In genomic region chr10:49139866-49140195, GRCh38 we compare ENCODE assay signal across 10 cellular contexts. TPM values are rescaled to one million over a fixed set of nuclear protein-coding genes. Genes with fewer than 3 reads are reported as not detected.
DNase-seq lines count a peak whose midpoint lies in the region; ATAC-seq, FAIRE-seq and TF ChIP-seq lines count a peak whose summit lies in the region.
"Had no signal": no experiment of that assay in that cellular context is flagged by ENCODE, and none has a peak within 500 bp of the region (broad histone marks: within the 10 kb centered on the region; RNA-seq: fewer than 3 reads in every experiment).

No MANE protein-coding gene starts in this region.

- no peak overlapping the region for H3K14ac ChIP-seq in mesenchymal stem cell (ENCODE audit: low read length in 2 of 2)

- no peak for FAIRE-seq in H54 (lab: Jason Lieb, UNC)
- FAIRE-seq in K562 (lab: Jason Lieb, UNC): peak; percentile 61

- no peaks in the 10 kb centered on the region for H3K36me3 ChIP-seq in ACC112 (ENCODE audit: insufficient read depth, low read length)
- H3K36me3 ChIP-seq in K562 (ENCODE audit: control insufficient read depth, insufficient read depth, low read length): no peaks in the 10 kb centered on the region
- no peaks in the 10 kb centered on the region for H3K36me3 ChIP-seq in mesenchymal stem cell (ENCODE audit: control insufficient read depth in 1 of 2, insufficient read depth in 2 of 2, low read depth in 1 of 2, low read length in 2 of 2)
- H3K36me3 ChIP-seq in WERI-Rb-1: no peaks in the 10 kb centered on the region

- H3K4me2 ChIP-seq in K562 (ENCODE audit: insufficient read depth, low read length) (no peak overlapping the region), mesenchymal stem cell (ENCODE audit: low read length, poor library complexity, severe bottlenecking) (no peak overlapping the region)

- H2BK15ac ChIP-seq in mesenchymal stem cell (ENCODE audit: low read depth, poor library complexity, severe bottlenecking): no peak overlapping the region

- peaks cover 29% of the 10 kb centered on the region for H3K4me1 ChIP-seq in ACC112 (ENCODE audit: control insufficient read depth, insufficient read depth, low read length, unreplicated experiment)
- peaks cover 0 to 3% of the 10 kb centered on the region in 2 experiments; a peak in 2 of 5 replicates for H3K4me1 ChIP-seq in K562 (replicated peaks in 1 of 2; ENCODE audit: control insufficient read depth in 2 of 2, insufficient read depth in 2 of 2, low read length in 2 of 2)
- peaks cover 11% of the 10 kb centered on the region for H3K4me1 ChIP-seq in mesenchymal stem cell (ENCODE audit: control insufficient read depth, insufficient read depth, low read depth, low read length)

- H2AK5ac ChIP-seq in mesenchymal stem cell (ENCODE audit: low read length, severe bottlenecking): no peak overlapping the region

- H3K18ac ChIP-seq in mesenchymal stem cell (ENCODE audit: low read depth in 1 of 2, low read length in 2 of 2): no peak overlapping the region

- POLR2A ChIA-PET in K562 (lab: Yijun Ruan, JAX): interaction anchor here (0.6 to 2.0 kb wide), 5 partner anchors 9 to 45 kb away, joined by 3 to 8 read pairs (median 3); no protein-coding TSS in a partner anchor

- H4K8ac ChIP-seq in mesenchymal stem cell (ENCODE audit: low read length): no peak overlapping the region

- no peaks in the 10 kb centered on the region for H3K79me1 ChIP-seq in mesenchymal stem cell (replicated peaks; ENCODE audit: low read length, poor library complexity, severe bottlenecking)

- in situ Hi-C loops in K562 (cut with MboI): no loop called here

- no peak for TF ChIP-seq RAD21 in K562 (CRISPR knock-in tag; conservative IDR thresholded peaks at IDR 0.05 in 1 of 2, IDR thresholded peaks at IDR 0.05 in 1 of 2)

- no peak overlapping the region for H3K23ac ChIP-seq in mesenchymal stem cell (ENCODE audit: low read length in 2 of 2)

- H3K79me2 ChIP-seq in ACC112 (ENCODE audit: control insufficient read depth, insufficient read depth, low read length, unreplicated experiment): no peaks in the 10 kb centered on the region
- no peaks in the 10 kb centered on the region for H3K79me2 ChIP-seq in K562 (ENCODE audit: control insufficient read depth, insufficient read depth, low read length)

- H2BK12ac ChIP-seq in mesenchymal stem cell (ENCODE audit: low read length in 2 of 2): no peak overlapping the region

- WGBS in K562 (ENCODE audit: insufficient coverage, low coverage, missing lambda C conversion rate): 15% methylated on average over 4 of the region's 4 CpGs
- WGBS in mesenchymal stem cell: 35% methylated on average over 4 of the region's 4 CpGs

- H3K4ac ChIP-seq in mesenchymal stem cell (ENCODE audit: low read depth in 1 of 2, low read length in 2 of 2): no peak overlapping the region

- no peak overlapping the region for H2BK120ac ChIP-seq in mesenchymal stem cell (ENCODE audit: low read depth, low read length)

- no peak for TF ChIP-seq EP300 in K562 (IDR thresholded peaks at IDR 0.05; ENCODE audit: low read length)

- H3K27ac ChIP-seq in ACC112 (ENCODE audit: low read depth, low read length): peak overlapping the region; percentile 92
- H3K27ac ChIP-seq in K562 (ENCODE audit: extremely low read depth, low read depth, low read length): no peak overlapping the region
- no peak overlapping the region for H3K27ac ChIP-seq in mesenchymal stem cell (ENCODE audit: low read length, poor library complexity, severe bottlenecking)
- H3K27ac ChIP-seq in WERI-Rb-1: no peak overlapping the region

- TF ChIP-seq CTCF in K562 (IDR thresholded peaks at IDR 0.05 in 2 of 3, conservative IDR thresholded peaks at IDR 0.05 in 1 of 3; ENCODE audit: insufficient read depth in 2 of 3, low read depth in 1 of 3, low read length in 3 of 3) (no peak), WERI-Rb-1 (IDR thresholded peaks at IDR 0.05; ENCODE audit: low read depth, low read length) (no peak)

- H3K9ac ChIP-seq in K562 (ENCODE audit: insufficient read depth in 1 of 2, low read depth in 2 of 2, low read length in 2 of 2): peak overlapping the region in 1 of 2 experiments; percentile 64; a peak in 1 of 4 replicates
- H3K9ac ChIP-seq in mesenchymal stem cell (ENCODE audit: low read length): peak overlapping the region; percentile 84

- H2BK5ac ChIP-seq in mesenchymal stem cell (ENCODE audit: low read depth, low read length, poor library complexity, severe bottlenecking): no peak overlapping the region

- peak; percentile 91 for DNase-seq in H54 (ENCODE audit: insufficient read length, low spot score)
- peak in 1 of 4 experiments; percentile 38 for DNase-seq in K562 (ENCODE audit: extremely low read depth in 1 of 4, low spot score in 3 of 4)
- peak; percentile 93 for DNase-seq in mesenchymal stem cell
- no peak for DNase-seq in WERI-Rb-1
- DNase-seq: activated effector memory CD4-positive, alpha-beta T cell treated with anti-CD3 and anti-CD28 coated beads, Interleukin-2, amount 50 U/mL, for 16 hours had no signal

- intact Hi-C loops in K562 (cut with micrococcal nuclease): no loop called here

- BruUV-seq in K562 (replicated peaks; lab: Mats Ljungman, UMichigan): no TSS peak

- H2AFZ ChIP-seq in ACC112 (ENCODE audit: low read length, unreplicated experiment): peak overlapping the region; percentile 73
- H2AFZ ChIP-seq in K562 (ENCODE audit: low read depth, low read length): peak overlapping the region; percentile 36; the same call in 1 of the 2 replicates
- H2AFZ ChIP-seq in mesenchymal stem cell (ENCODE audit: low read depth, low read length): no peak overlapping the region

- H3K27me3 ChIP-seq in ACC112 (ENCODE audit: insufficient read depth, low read length) (peaks cover 12% of the 10 kb centered on the region; the same call in 1 of the 2 replicates), K562 (ENCODE audit: control insufficient read depth in 2 of 2, insufficient read depth in 2 of 2, low read length in 2 of 2) (no peaks in the 10 kb centered on the region), mesenchymal stem cell (ENCODE audit: control insufficient read depth in 1 of 2, insufficient read depth in 1 of 2, low read length in 2 of 2) (no peaks in the 10 kb centered on the region), WERI-Rb-1 (ENCODE audit: insufficient read depth, low read depth, severe bottlenecking) (peaks cover 5% of the 10 kb centered on the region)

- CTCF ChIA-PET in K562 (lab: Yijun Ruan, JAX; ENCODE audit: low intra/inter-chr PET ratio): no interaction called here

- no peaks in the 10 kb centered on the region for H4K20me1 ChIP-seq in K562 (replicated peaks; ENCODE audit: control insufficient read depth, insufficient read depth, low read length)

- TF ChIP-seq POLR2A in H54 (IDR thresholded peaks at IDR 0.05; ENCODE audit: low read depth, low read length) (no peak), K562 (conservative IDR thresholded peaks at IDR 0.05) (no peak)

- H3K9me3 ChIP-seq in K562 (replicated peaks; ENCODE audit: control insufficient read depth, insufficient read depth, low read depth, low read length) (peaks cover 5% of the 10 kb centered on the region; the same call in 1 of the 2 replicates), mesenchymal stem cell (ENCODE audit: control insufficient read depth, low read length) (no peaks in the 10 kb centered on the region), WERI-Rb-1 (ENCODE audit: severe bottlenecking) (peaks cover 3% of the 10 kb centered on the region)

- peak; percentile 14; the same call in 2 of the 3 replicates for ATAC-seq in K562
- ATAC-seq in HG02981 (IDR thresholded peaks at IDR 0.05; ENCODE audit: unreplicated experiment): no peak
- no peak for ATAC-seq in HG02852 (IDR thresholded peaks at IDR 0.05; ENCODE audit: unreplicated experiment)
- ATAC-seq in HG02571 (IDR thresholded peaks at IDR 0.05; ENCODE audit: unreplicated experiment): no peak

- no peak overlapping the region for H4K91ac ChIP-seq in mesenchymal stem cell (ENCODE audit: low read length)

- no peaks in the 10 kb centered on the region for H3K9me1 ChIP-seq in K562 (ENCODE audit: control insufficient read depth, insufficient read depth, low read length)

- H3K4me3 ChIP-seq in ACC112 (ENCODE audit: low read depth, low read length): no peak overlapping the region
- H3K4me3 ChIP-seq in K562: no peak overlapping the region
- peak overlapping the region in 1 of 2 experiments; percentile 68 for H3K4me3 ChIP-seq in mesenchymal stem cell (ENCODE audit: insufficient read depth in 1 of 2, low read depth in 1 of 2, low read length in 2 of 2)
- H3K4me3 ChIP-seq in WERI-Rb-1 (ENCODE audit: low read depth, low read length): no peak overlapping the region

RNA-seq across cellular contexts. Expression of gene FAM170B, which starts 6.0 kb away (rescaled TPM):
- not detected in 2 replicates for total RNA-seq in K562 (2011; cell fraction: chromatin; rRNA removed; ENCODE audit: low replicate concordance)
- 0.53 TPM in 1 of 2 replicates, not detected in the other for total RNA-seq in K562 (2011; cell fraction: nucleolus; rRNA removed)
- not detected in 2 replicates for total RNA-seq in K562 (2011; cell fraction: nucleoplasm; rRNA removed)
- total RNA-seq in K562 (2014; rRNA removed) (0.24 TPM in 1 of 2 replicates, not detected in the other), K562 (2014; rRNA removed; fragmentation: Illumina TruSeq; extraction: Trizol) (not detected in 2 replicates), K562 (2015; rRNA removed; fragmentation: Illumina TruSeq; extraction: Trizol) (0.11 TPM in 2 replicates), K562 (2021) (not detected in 2 replicates)
- polyA plus RNA-seq in K562 (2011; rRNA removed) (0.07 TPM in 1 of 2 replicates, not detected in the other), K562 (2014; fragmentation: Illumina TruSeq; extraction: Trizol) (not detected in 2 replicates), K562 (2014; fragmentation: Nextera tagmentation; extraction: Ambion mirVana) (not detected), K562 (2014; rRNA removed) (0.13 and 0.21 TPM in 2 replicates)
- polyA plus RNA-seq in K562 (2011; cell fraction: cytosol; rRNA removed): not detected in 2 replicates
- 0.11 TPM in 1 of 2 replicates, not detected in the other for polyA plus RNA-seq in K562 (2011; cell fraction: nucleus; rRNA removed)
- polyA plus RNA-seq in K562 (2012): 0.15 and 0.17 TPM in 2 replicates
- not detected in 2 replicates for polyA minus RNA-seq in K562 (2011; rRNA and poly(A)+ RNA removed)
- not detected in 2 replicates for polyA minus RNA-seq in K562 (2011; cell fraction: cytosol; rRNA and poly(A)+ RNA removed)
- 0.22 TPM in 1 of 2 replicates, not detected in the other for polyA minus RNA-seq in K562 (2011; cell fraction: nucleus; rRNA and poly(A)+ RNA removed)
- polyA plus RNA-seq in mesenchymal stem cell (2013, experiment 1 of 2): not detected
- polyA plus RNA-seq in mesenchymal stem cell (2013, experiment 2 of 2): not detected
- total RNA-seq: lower leg skin had no signal

RNA-seq across cellular contexts. Expression of gene VSTM4, which starts 24.5 kb away (rescaled TPM):
- 28.0 and 44.8 TPM in 2 replicates for total RNA-seq in K562 (2011; cell fraction: chromatin; rRNA removed; ENCODE audit: low replicate concordance)
- 25.3 and 25.7 TPM in 2 replicates for total RNA-seq in K562 (2011; cell fraction: nucleolus; rRNA removed)
- total RNA-seq in K562 (2011; cell fraction: nucleoplasm; rRNA removed): 38.3 and 60.8 TPM in 2 replicates
- total RNA-seq in K562 (2014; rRNA removed) (2.3 and 3.2 TPM in 2 replicates), K562 (2014; rRNA removed; fragmentation: Illumina TruSeq; extraction: Trizol) (2.9 and 3.5 TPM in 2 replicates), K562 (2015; rRNA removed; fragmentation: Illumina TruSeq; extraction: Trizol) (1.4 and 1.5 TPM in 2 replicates), K562 (2021) (3.9 and 4.5 TPM in 2 replicates)
- polyA plus RNA-seq in K562 (2011; rRNA removed) (7.3 and 7.9 TPM in 2 replicates), K562 (2014; fragmentation: Illumina TruSeq; extraction: Trizol) (4.1 and 5.0 TPM in 2 replicates), K562 (2014; fragmentation: Nextera tagmentation; extraction: Ambion mirVana) (1 to 10 TPM; 1.0 to 1.1 TPM), K562 (2014; rRNA removed) (3.0 TPM in 2 replicates)
- polyA plus RNA-seq in K562 (2011; cell fraction: cytosol; rRNA removed): 3.7 and 5.1 TPM in 2 replicates
- 7.6 and 10.0 TPM in 2 replicates for polyA plus RNA-seq in K562 (2011; cell fraction: nucleus; rRNA removed)
- polyA plus RNA-seq in K562 (2012): 3.2 and 4.6 TPM in 2 replicates
- polyA minus RNA-seq in K562 (2011; rRNA and poly(A)+ RNA removed): 11.4 and 12.1 TPM in 2 replicates
- 4.6 and 6.7 TPM in 2 replicates for polyA minus RNA-seq in K562 (2011; cell fraction: cytosol; rRNA and poly(A)+ RNA removed)
- 15.8 and 17.0 TPM in 2 replicates for polyA minus RNA-seq in K562 (2011; cell fraction: nucleus; rRNA and poly(A)+ RNA removed)
- 1.1 TPM for polyA plus RNA-seq in mesenchymal stem cell (2013, experiment 1 of 2)
- polyA plus RNA-seq in mesenchymal stem cell (2013, experiment 2 of 2): 1.2 TPM

RNA-seq across cellular contexts. Expression of gene TMEM273, which starts 48.4 kb away (rescaled TPM):
- total RNA-seq in K562 (2011; cell fraction: chromatin; rRNA removed; ENCODE audit: low replicate concordance): 81.2 and 118 TPM in 2 replicates
- total RNA-seq in K562 (2011; cell fraction: nucleolus; rRNA removed): 54.2 and 60.0 TPM in 2 replicates
- total RNA-seq in K562 (2011; cell fraction: nucleoplasm; rRNA removed): 86.6 and 86.7 TPM in 2 replicates
- total RNA-seq in K562 (2014; rRNA removed): 93.1 and 94.3 TPM in 2 replicates
- 72.3 and 78.7 TPM in 2 replicates for total RNA-seq in K562 (2014; rRNA removed; fragmentation: Illumina TruSeq; extraction: Trizol)
- 90.7 and 95.6 TPM in 2 replicates for total RNA-seq in K562 (2015; rRNA removed; fragmentation: Illumina TruSeq; extraction: Trizol)
- total RNA-seq in K562 (2021): 63.1 and 64.3 TPM in 2 replicates
- 38.9 and 39.2 TPM in 2 replicates for polyA plus RNA-seq in K562 (2011; rRNA removed)
- 28.1 and 37.9 TPM in 2 replicates for polyA plus RNA-seq in K562 (2011; cell fraction: cytosol; rRNA removed)
- polyA plus RNA-seq in K562 (2011; cell fraction: nucleus; rRNA removed): 97.0 and 101 TPM in 2 replicates
- 161 and 239 TPM in 2 replicates for polyA plus RNA-seq in K562 (2012)
- polyA plus RNA-seq in K562 (2014; fragmentation: Illumina TruSeq; extraction: Trizol): 126 and 127 TPM in 2 replicates
- 100 to 1,000 TPM in 1 of 2 experiments, 10 to 100 TPM in 1; 97.3 to 102 TPM for polyA plus RNA-seq in K562 (2014; fragmentation: Nextera tagmentation; extraction: Ambion mirVana)
- 131 and 145 TPM in 2 replicates for polyA plus RNA-seq in K562 (2014; rRNA removed)
- 30.9 and 33.2 TPM in 2 replicates for polyA minus RNA-seq in K562 (2011; rRNA and poly(A)+ RNA removed)
- polyA minus RNA-seq in K562 (2011; cell fraction: cytosol; rRNA and poly(A)+ RNA removed): 9.6 and 10.0 TPM in 2 replicates
- 24.1 and 32.7 TPM in 2 replicates for polyA minus RNA-seq in K562 (2011; cell fraction: nucleus; rRNA and poly(A)+ RNA removed)
- polyA plus RNA-seq in mesenchymal stem cell (2013, experiment 1 of 2): not detected
- polyA plus RNA-seq in mesenchymal stem cell (2013, experiment 2 of 2): not detected
